Comparison of ENCODE assay signal across 32 cellular contexts in the genomic region with DNA sequence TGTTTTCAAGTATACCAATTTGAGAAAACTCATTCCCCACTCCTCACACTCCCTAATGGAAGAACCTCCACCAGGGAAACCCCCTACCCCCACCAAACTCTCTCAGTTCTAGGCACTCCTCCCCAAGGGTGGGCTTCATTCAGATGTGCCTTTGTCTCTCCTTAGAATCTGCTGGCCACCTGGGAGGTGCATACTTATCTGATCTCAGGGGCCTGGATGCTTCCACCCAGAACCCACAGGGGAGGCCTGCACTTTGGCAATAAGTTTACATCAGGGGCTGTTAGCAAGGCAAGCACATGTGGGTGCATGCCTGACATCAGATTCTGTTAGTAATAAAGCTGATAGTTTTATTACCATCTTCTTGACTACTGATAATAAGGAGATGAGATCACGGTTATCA. TPM values are rescaled to one million over a fixed set of nuclear protein-coding genes. Genes with fewer than 3 reads are reported as not detected.
"Had no signal": no experiment of that assay in that cellular context is flagged by ENCODE, and none has a peak within 500 bp of the region (broad histone marks: within the 10 kb centered on the region; RNA-seq: fewer than 3 reads in every experiment).

No MANE protein-coding gene starts in this region.

- H3K4me3 ChIP-seq: left ventricle myocardium inferior, mucosa of descending colon, right atrium auricular region, right lobe of liver, stomach, testis, thyroid gland, transverse colon, upper lobe of left lung had no signal

- ATAC-seq: mucosa of descending colon; naive thymus-derived CD4-positive, alpha-beta T cell; natural killer cell treated with Interleukin-12 subunit alpha and Interleukin-12 subunit beta and Interleukin-15 and Interleukin-18, amount 100 ng/mL, for 72 hours; stimulated activated naive B cell treated with anti-CD40 and anti-IgM and Interleukin-4, amounts not matched to agents 10 μg/mL and 1 μg/mL and 100 μg/mL, for 72 hours; stimulated activated naive CD8-positive, alpha-beta T cell treated with anti-CD3 and anti-CD28 coated beads, Interleukin-15, Interleukin-2, amounts not matched to agents 100 U/mL and 50 U/mL, for 24 hours had no signal

- H3K27me3 ChIP-seq: right atrium auricular region, right lobe of liver, stomach, testis, thyroid gland, transverse colon, upper lobe of left lung had no signal

- H3K36me3 Mint-ChIP-seq: memory B cell; natural killer cell treated with Interleukin-12 subunit alpha and Interleukin-12 subunit beta and Interleukin-15 and Interleukin-18, amount 100 ng/mL, for 72 hours; stimulated activated naive B cell treated with anti-CD40 and anti-IgM and Interleukin-4, amounts not matched to agents 10 μg/mL and 1 μg/mL and 100 μg/mL, for 72 hours had no signal

- H3K27ac Mint-ChIP-seq: memory B cell; naive thymus-derived CD4-positive, alpha-beta T cell; natural killer cell treated with Interleukin-12 subunit alpha and Interleukin-12 subunit beta and Interleukin-15 and Interleukin-18, amount 100 ng/mL, for 72 hours; progenitor cell of endocrine pancreas; stimulated activated naive B cell treated with anti-CD40 and anti-IgM and Interleukin-4, amounts not matched to agents 10 μg/mL and 1 μg/mL and 100 μg/mL, for 72 hours had no signal

- DNase-seq: hippocampal formation; kidney; left ventricle myocardium inferior; midbrain; mucosa of descending colon; naive thymus-derived CD4-positive, alpha-beta T cell; nucleus accumbens; right lobe of liver; stimulated activated CD4-positive, alpha-beta T cell treated with anti-CD3 and anti-CD28 coated beads, Interleukin-12 subunit alpha, Interleukin-12 subunit beta, amount 100 ng/mL, for 4 hours; stimulated activated CD4-positive, alpha-beta T cell treated with anti-CD3 and anti-CD28 coated beads, Interleukin-15, amount 100 ng/mL, for 24 hours; stimulated activated CD4-positive, alpha-beta T cell treated with anti-CD3 and anti-CD28 coated beads, Interleukin-2, amount 100 ng/mL, for 24 hours; stimulated activated CD4-positive, alpha-beta T cell treated with anti-CD3 and anti-CD28 coated beads, Interleukin-4, amount 100 ng/mL, for 1 hour; stimulated activated naive B cell treated with anti-CD40 and anti-IgM and Interleukin-4, amounts not matched to agents 10 μg/mL and 1 μg/mL and 100 μg/mL, for 72 hours; stimulated activated naive CD8-positive, alpha-beta T cell treated with anti-CD3 and anti-CD28 coated beads, Interleukin-15, Interleukin-2, amounts not matched to agents 100 U/mL and 50 U/mL, for 24 hours; stomach; testis; thyroid gland; transverse colon; upper lobe of left lung had no signal

- H3K9me3 ChIP-seq: left ventricle myocardium inferior, mucosa of descending colon, right atrium auricular region, right lobe of liver, stomach, testis, thyroid gland, transverse colon, upper lobe of left lung had no signal

- H3K4me3 Mint-ChIP-seq: memory B cell; naive thymus-derived CD4-positive, alpha-beta T cell; natural killer cell treated with Interleukin-12 subunit alpha and Interleukin-12 subunit beta and Interleukin-15 and Interleukin-18, amount 100 ng/mL, for 72 hours; stimulated activated naive B cell treated with anti-CD40 and anti-IgM and Interleukin-4, amounts not matched to agents 10 μg/mL and 1 μg/mL and 100 μg/mL, for 72 hours had no signal

- H3K27ac ChIP-seq: left ventricle myocardium inferior, right lobe of liver, stomach, testis, thyroid gland, transverse colon, upper lobe of left lung had no signal

- H3K9me3 Mint-ChIP-seq: memory B cell; naive thymus-derived CD4-positive, alpha-beta T cell; natural killer cell treated with Interleukin-12 subunit alpha and Interleukin-12 subunit beta and Interleukin-15 and Interleukin-18, amount 100 ng/mL, for 72 hours; stimulated activated naive B cell treated with anti-CD40 and anti-IgM and Interleukin-4, amounts not matched to agents 10 μg/mL and 1 μg/mL and 100 μg/mL, for 72 hours had no signal

- H3K4me1 ChIP-seq: testis, thyroid gland had no signal

- H3K36me3 ChIP-seq: left ventricle myocardium inferior, right atrium auricular region, right lobe of liver, stomach, thyroid gland, transverse colon, upper lobe of left lung had no signal

RNA-seq across cellular contexts. Expression of gene SLAMF9, which starts 32.5 kb away (rescaled TPM):
- total RNA-seq: kidney; left ventricle myocardium inferior; lower leg skin; lung microvascular endothelial cell; mesenteric fat pad; mucosa of descending colon; myocyte; naive thymus-derived CD4-positive, alpha-beta T cell; natural killer cell treated with Interleukin-12 subunit alpha and Interleukin-12 subunit beta and Interleukin-15 and Interleukin-18, amount 100 ng/mL, for 72 hours; osteoblast; progenitor cell of endocrine pancreas; pulmonary artery endothelial cell; renal cortical epithelial cell; right atrium auricular region; skeletal muscle tissue; stomach; thyroid gland had no signal
- polyA plus RNA-seq: naive thymus-derived CD4-positive, alpha-beta T cell; neural cell had no signal

RNA-seq across cellular contexts. Expression of gene IGSF9, which starts 41.1 kb away (rescaled TPM):
- total RNA-seq: lung microvascular endothelial cell; natural killer cell treated with Interleukin-12 subunit alpha and Interleukin-12 subunit beta and Interleukin-15 and Interleukin-18, amount 100 ng/mL, for 72 hours; pulmonary artery endothelial cell; renal cortical epithelial cell had no signal
